Comparison of ENCODE assay signal across 8 cellular contexts in genomic region chr3:185934726-185935464, GRCh38. TPM values are rescaled to one million over a fixed set of nuclear protein-coding genes. Genes with fewer than 3 reads are reported as not detected.
A peak's percentile ranks its signal among the peaks of the same experiment; 100 is the strongest.
DNase-seq lines count a peak whose midpoint lies in the region; ATAC-seq and TF ChIP-seq lines count a peak whose summit lies in the region.

No MANE protein-coding gene starts in this region.

- DNase-seq in AG10803 (ENCODE audit: low read depth) (no peak), breast epithelium (ENCODE audit: low spot score in 2 of 2) (no peak), NCI-H2196 treated with DMSO at 0.1 percent for 48 hours (lab: John Stamatoyannopoulos, UW; ENCODE audit: unreplicated experiment) (no peak)
- DNase-seq in activated effector memory CD4-positive, alpha-beta T cell treated with anti-CD3 and anti-CD28 coated beads, Interleukin-2, amount 50 U/mL, for 16 hours = no peak
- no peak for DNase-seq in activated CD4-positive, alpha-beta T cell treated with anti-CD3 and anti-CD28 coated beads, Interleukin-2, amount 50 U/mL, for 4 hours

- H3K4me1 ChIP-seq in HUES64 (ENCODE audit: insufficient read depth, low read length) = peaks cover 43% of the 10 kb centered on the region
- peaks cover 0 to 23% of the 10 kb centered on the region in 2 donors for H3K4me1 ChIP-seq in breast epithelium
- H3K4me1 ChIP-seq in muscle layer of duodenum (ENCODE audit: control insufficient read depth in 1 of 2, insufficient read depth in 2 of 2, low read length in 2 of 2) = peaks cover 25 to 57% of the 10 kb centered on the region in 2 donors

- H3K4me3 ChIP-seq in AG10803 (ENCODE audit: low read length) (peak overlapping the region; percentile 100), HUES64 (ENCODE audit: low read length) (peak overlapping the region; percentile 89), breast epithelium (peak overlapping the region; percentile 99 to 100 (median 100)), muscle layer of duodenum (ENCODE audit: low read depth in 1 of 2, low read length in 2 of 2) (peak overlapping the region; percentile 81 to 96)

- no peaks in the 10 kb centered on the region for H3K9me3 ChIP-seq in HUES64 (ENCODE audit: insufficient read depth, low read depth, low read length)
- no peaks in the 10 kb centered on the region for H3K9me3 ChIP-seq in breast epithelium
- H3K9me3 ChIP-seq in muscle layer of duodenum (ENCODE audit: control insufficient read depth in 1 of 2, low read length in 2 of 2) = no peaks in the 10 kb centered on the region

- H3K27ac ChIP-seq in HUES64 (ENCODE audit: low read depth, low read length) = 0 out of 2 replicates have a peak overlapping the region, but pooled peaks have one; percentile 14
- H3K27ac ChIP-seq in breast epithelium = peak overlapping the region; percentile 20 to 100
- H3K27ac ChIP-seq in muscle layer of duodenum (ENCODE audit: low read length) = peak overlapping the region; percentile 100

- WGBS in HUES64 = 1% methylated on average over 7 of the region's 8 CpGs

- H3K9ac ChIP-seq in HUES64 (ENCODE audit: low read depth, low read length) = peak overlapping the region; percentile 99

- H3K36me3 ChIP-seq in HUES64 (ENCODE audit: insufficient read depth, low read length) (peaks cover 39% of the 10 kb centered on the region), breast epithelium (no peaks in the 10 kb centered on the region), muscle layer of duodenum (ENCODE audit: control insufficient read depth in 1 of 2, insufficient read depth in 2 of 2, low read length in 2 of 2) (peaks cover 4 to 9% of the 10 kb centered on the region in 2 donors)

- ATAC-seq in GM18498 (IDR thresholded peaks at IDR 0.05; ENCODE audit: unreplicated experiment) = no peak

- no peak for TF ChIP-seq CTCF in AG10803 (conservative IDR thresholded peaks at IDR 0.05; ENCODE audit: low read length)
- no peak for TF ChIP-seq CTCF in breast epithelium (IDR thresholded peaks at IDR 0.05)

- intact Hi-C loops in breast epithelium (cut with DNase I; ENCODE audit: low total_unique reads) = no loop called here

- H3K27me3 ChIP-seq in HUES64 (ENCODE audit: insufficient read depth, low read length) = no peaks in the 10 kb centered on the region
- H3K27me3 ChIP-seq in breast epithelium = no peaks in the 10 kb centered on the region
- no peaks in the 10 kb centered on the region for H3K27me3 ChIP-seq in muscle layer of duodenum (ENCODE audit: low read depth, low read length)

- no peak for TF ChIP-seq POLR2A in breast epithelium (IDR thresholded peaks at IDR 0.05)

RNA-seq across cellular contexts. Expression of gene TRA2B, which starts 2.9 kb away (rescaled TPM):
- polyA plus RNA-seq in HUES64 (2013, experiment 1 of 2) = 244 TPM
- 229 TPM for polyA plus RNA-seq in HUES64 (2013, experiment 2 of 2)
- 100 to 1,000 TPM; 163 to 278 (median 179) TPM for total RNA-seq in breast epithelium

Comparison
In these comparisons a context has a peak if more than half of its experiments do, and no peak if none do; other contexts are left out.
1. H3K27ac ChIP-seq: peak in every context shown above with its lines; median percentile 100 in muscle layer of duodenum; 60 in breast epithelium; 14 in HUES64.